In the genomic region with DNA sequence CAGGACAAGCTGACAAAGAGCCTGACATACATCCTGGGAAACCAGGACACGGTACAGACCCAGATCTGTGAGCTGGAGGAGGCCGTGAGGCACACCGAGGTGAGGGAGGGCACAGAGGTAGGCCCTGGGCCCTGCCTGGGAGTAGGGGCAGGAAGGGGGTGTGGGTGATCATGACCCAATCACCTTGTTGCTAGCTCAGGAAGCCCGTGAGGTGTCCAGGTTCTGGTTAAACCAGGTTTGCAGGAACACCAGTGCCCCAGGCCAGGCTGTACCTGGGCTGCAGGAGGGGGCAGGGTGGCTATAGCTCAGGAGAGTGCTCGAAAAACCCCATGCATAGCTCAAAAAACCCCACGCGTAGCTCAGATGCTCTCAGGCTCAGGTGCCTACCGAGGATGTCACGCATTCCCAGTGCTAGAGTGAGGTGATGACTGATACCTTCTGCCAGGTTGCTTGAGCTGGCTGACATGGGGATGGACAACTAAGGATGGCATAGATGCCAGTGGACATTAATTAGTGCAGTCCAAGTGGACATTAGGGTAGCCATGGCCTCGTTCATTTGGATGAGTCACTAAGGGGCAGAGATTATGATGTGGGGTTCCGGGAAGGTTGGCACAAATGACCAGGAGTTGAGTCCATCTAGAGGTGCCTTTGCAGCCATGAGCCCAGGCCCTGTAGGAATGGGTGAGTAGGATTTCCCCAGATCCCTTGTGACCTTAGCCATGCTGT, we compare ENCODE assay signal across 9 cellular contexts. TPM values are rescaled to one million over a fixed set of nuclear protein-coding genes. Genes with fewer than 3 reads are reported as not detected.
DNase-seq lines count a peak whose midpoint lies in the region; ATAC-seq, FAIRE-seq and TF ChIP-seq lines count a peak whose summit lies in the region.
"Had no signal": no experiment of that assay in that cellular context is flagged by ENCODE, and none has a peak within 500 bp of the region (broad histone marks: within the 10 kb centered on the region; RNA-seq: fewer than 3 reads in every experiment).

No MANE protein-coding gene starts in this region.

- no peak overlapping the region for H2BK5ac ChIP-seq in trophoblast cell (ENCODE audit: low read depth, low read length, poor library complexity)

- no peak overlapping the region for H2BK12ac ChIP-seq in trophoblast cell (ENCODE audit: low read length)

- no peak overlapping the region for H3K27ac ChIP-seq in endodermal cell (ENCODE audit: low read depth, low read length)
- H3K27ac ChIP-seq in trophoblast cell (ENCODE audit: low read depth, low read length), result no peak overlapping the region

- H3K4me3 ChIP-seq in Loucy (ENCODE audit: low read length, poor library complexity, severe bottlenecking) (peak overlapping the region; percentile 32), endodermal cell (ENCODE audit: low read length) (no peak overlapping the region), trophoblast cell (ENCODE audit: low read depth, low read length) (no peak overlapping the region)

- no peak overlapping the region for H4K91ac ChIP-seq in trophoblast cell (ENCODE audit: low read depth, low read length)

- no peaks in the 10 kb centered on the region for H3K9me2 ChIP-seq in Loucy (replicated peaks; ENCODE audit: low read depth, low read length)

- FAIRE-seq in GM12891 (lab: Jason Lieb, UNC), result no peak

- no peak for ATAC-seq in HG03378 (IDR thresholded peaks at IDR 0.05; ENCODE audit: unreplicated experiment)
- no peak for ATAC-seq in natural killer cell treated with Interleukin-12 subunit alpha and Interleukin-12 subunit beta and Interleukin-15 and Interleukin-18, amount 100 ng/mL, for 72 hours

- H3K27me3 ChIP-seq in Loucy (ENCODE audit: insufficient read depth, low read length, poor library complexity, severe bottlenecking) (no peaks in the 10 kb centered on the region), endodermal cell (ENCODE audit: control insufficient read depth, insufficient read depth, low read length, poor library complexity, severe bottlenecking) (no peaks in the 10 kb centered on the region), trophoblast cell (ENCODE audit: insufficient read depth, low read length) (no peaks in the 10 kb centered on the region)

- no peak for TF ChIP-seq POLR2A in GM12891 (IDR thresholded peaks at IDR 0.05; ENCODE audit: low read depth, low read length)

- H3K36me3 ChIP-seq in Loucy (ENCODE audit: insufficient read depth, low read length) (no peaks in the 10 kb centered on the region), endodermal cell (ENCODE audit: control insufficient read depth, insufficient read depth, low read length) (peaks cover 17% of the 10 kb centered on the region), trophoblast cell (ENCODE audit: control insufficient read depth in 1 of 2, insufficient read depth in 2 of 2, low read length in 2 of 2) (no peaks in the 10 kb centered on the region)

- H3K36me3 Mint-ChIP-seq in endodermal cell (ENCODE audit: low read depth), result peaks cover 7% of the 10 kb centered on the region
- H3K36me3 Mint-ChIP-seq in natural killer cell treated with Interleukin-12 subunit alpha and Interleukin-12 subunit beta and Interleukin-15 and Interleukin-18, amount 100 ng/mL, for 72 hours, result peaks cover 2% of the 10 kb centered on the region

- H4K20me1 ChIP-seq in Loucy (ENCODE audit: insufficient read depth, low read length, poor library complexity, severe bottlenecking), result no peaks in the 10 kb centered on the region

- peaks cover 21% of the 10 kb centered on the region for H3K4me1 ChIP-seq in Loucy (ENCODE audit: insufficient read depth, low read length, poor library complexity, severe bottlenecking)
- no peaks in the 10 kb centered on the region for H3K4me1 ChIP-seq in endodermal cell (ENCODE audit: control insufficient read depth, insufficient read depth, low read length)
- H3K4me1 ChIP-seq in trophoblast cell (ENCODE audit: control insufficient read depth in 1 of 2, insufficient read depth in 2 of 2, low read length in 2 of 2), result peaks cover 9 to 14% of the 10 kb centered on the region in 2 experiments

- 88 to 98% methylated on average over 10 to 11 of the region's 11 CpGs for WGBS in endodermal cell (ENCODE audit: insufficient coverage in 1 of 2, insufficient read length in 1 of 2), 2 experiments
- no CpG with 5 or more reads among the region's 11 CpGs for WGBS in trophoblast cell (ENCODE audit: extremely low coverage, insufficient coverage, insufficient read length)

- H2BK120ac ChIP-seq in trophoblast cell (ENCODE audit: insufficient read depth, low read length, poor library complexity), result no peak overlapping the region

- H3K23ac ChIP-seq in trophoblast cell (ENCODE audit: low read length), result no peak overlapping the region

- no peaks in the 10 kb centered on the region for H3K9me3 Mint-ChIP-seq in endodermal cell
- H3K9me3 Mint-ChIP-seq in natural killer cell treated with Interleukin-12 subunit alpha and Interleukin-12 subunit beta and Interleukin-15 and Interleukin-18, amount 100 ng/mL, for 72 hours, result no peaks in the 10 kb centered on the region
- H3K9me3 Mint-ChIP-seq: activated naive CD4-positive, alpha-beta T cell treated with anti-CD3 and anti-CD28 coated beads for 36 hours had no signal

- H3K18ac ChIP-seq in trophoblast cell (ENCODE audit: low read length), result no peak overlapping the region

- H3K79me2 ChIP-seq in Loucy (ENCODE audit: insufficient read depth, low read length) (peaks cover 3% of the 10 kb centered on the region), trophoblast cell (ENCODE audit: control insufficient read depth, insufficient read depth, low read length, poor library complexity) (peaks cover 5% of the 10 kb centered on the region)

- H2AFZ ChIP-seq in Loucy (ENCODE audit: low read length) (peak overlapping the region; percentile 14; the same call in 1 of the 2 replicates), trophoblast cell (ENCODE audit: insufficient read depth, low read length, poor library complexity) (no peak overlapping the region)

- H3F3A ChIP-seq in Loucy (ENCODE audit: low read depth), result peaks cover 5% of the 10 kb centered on the region

- H3K14ac ChIP-seq in trophoblast cell (ENCODE audit: low read length), result no peak overlapping the region

- H3K4ac ChIP-seq in trophoblast cell (ENCODE audit: low read depth, low read length), result no peak overlapping the region

- H3K27ac Mint-ChIP-seq in endodermal cell, result no peak overlapping the region
- H3K27ac Mint-ChIP-seq in natural killer cell treated with Interleukin-12 subunit alpha and Interleukin-12 subunit beta and Interleukin-15 and Interleukin-18, amount 100 ng/mL, for 72 hours, result no peak overlapping the region
- H3K27ac Mint-ChIP-seq: activated naive CD4-positive, alpha-beta T cell treated with anti-CD3 and anti-CD28 coated beads for 36 hours had no signal

- no peak overlapping the region for H4K12ac ChIP-seq in trophoblast cell (ENCODE audit: low read depth, low read length)

- H3K9ac ChIP-seq in Loucy (ENCODE audit: low read depth, low read length, poor library complexity, severe bottlenecking) (peak overlapping the region; percentile 37), endodermal cell (ENCODE audit: extremely low read depth, low read length, poor library complexity, severe bottlenecking) (no peak overlapping the region), trophoblast cell (ENCODE audit: low read length) (no peak overlapping the region)

- TF ChIP-seq CTCF in Loucy (conservative IDR thresholded peaks at IDR 0.05; ENCODE audit: low read length) (no peak), endodermal cell (conservative IDR thresholded peaks at IDR 0.05) (no peak)

- H3K4me3 Mint-ChIP-seq in endodermal cell, result no peak overlapping the region
- H3K4me3 Mint-ChIP-seq in natural killer cell treated with Interleukin-12 subunit alpha and Interleukin-12 subunit beta and Interleukin-15 and Interleukin-18, amount 100 ng/mL, for 72 hours, result no peak overlapping the region
- H3K4me3 Mint-ChIP-seq: activated naive CD4-positive, alpha-beta T cell treated with anti-CD3 and anti-CD28 coated beads for 36 hours had no signal

- H3K27me3 Mint-ChIP-seq in endodermal cell (ENCODE audit: insufficient read depth), result peaks cover 15% of the 10 kb centered on the region
- H3K27me3 Mint-ChIP-seq in natural killer cell treated with Interleukin-12 subunit alpha and Interleukin-12 subunit beta and Interleukin-15 and Interleukin-18, amount 100 ng/mL, for 72 hours, result no peaks in the 10 kb centered on the region

- H3K4me2 ChIP-seq in Loucy (ENCODE audit: low read depth, low read length, poor library complexity, severe bottlenecking) (peak overlapping the region; percentile 92), trophoblast cell (ENCODE audit: low read length) (peak overlapping the region; percentile 1)

- no peak overlapping the region for H4K8ac ChIP-seq in trophoblast cell (ENCODE audit: low read depth, low read length)

- DNase-seq in GM12891 (ENCODE audit: insufficient read length, low spot score), result peak; percentile 27
- DNase-seq in endodermal cell, result peak; percentile 33
- peak; percentile 65 to 80 for DNase-seq in trophoblast cell
- no peak for DNase-seq in stimulated activated CD4-positive, alpha-beta T cell treated with anti-CD3 and anti-CD28 coated beads, Interleukin-1b, Interleukin-23, amount 100 ng/mL, for 48 hours
- DNase-seq in natural killer cell treated with Interleukin-12 subunit alpha and Interleukin-12 subunit beta and Interleukin-15 and Interleukin-18, amount 100 ng/mL, for 72 hours (ENCODE audit: low spot score), result no peak
- DNase-seq: cortex of kidney had no signal

- peaks cover 5% of the 10 kb centered on the region for H3K79me1 ChIP-seq in trophoblast cell (ENCODE audit: low read length)

- H3K4me1 Mint-ChIP-seq in endodermal cell, result peaks cover 10% of the 10 kb centered on the region
- H3K4me1 Mint-ChIP-seq in natural killer cell treated with Interleukin-12 subunit alpha and Interleukin-12 subunit beta and Interleukin-15 and Interleukin-18, amount 100 ng/mL, for 72 hours (ENCODE audit: low read depth in 2 of 2), result peaks cover 26 to 30% of the 10 kb centered on the region in 2 donors

- no peak overlapping the region for H2AK5ac ChIP-seq in trophoblast cell (ENCODE audit: low read length)

- H3K9me3 ChIP-seq in Loucy (ENCODE audit: insufficient read depth, low read depth, low read length) (no peaks in the 10 kb centered on the region), endodermal cell (ENCODE audit: control insufficient read depth, low read length) (no peaks in the 10 kb centered on the region), trophoblast cell (ENCODE audit: insufficient read depth, low read depth, low read length) (no peaks in the 10 kb centered on the region)

RNA-seq across cellular contexts. Expression of gene TRIM46, which starts 3.7 kb away (rescaled TPM):
- 0.50 TPM for polyA plus RNA-seq in GM12891 (2012; ENCODE audit: low read depth, missing spikeins)
- 1 to 10 TPM; 5.1 to 7.1 TPM for total RNA-seq in endodermal cell
- polyA plus RNA-seq in endodermal cell (2013, experiment 1 of 2), result 9.8 TPM
- polyA plus RNA-seq in endodermal cell (2013, experiment 2 of 2), result 9.5 TPM
- polyA plus RNA-seq in trophoblast cell (2013), result 0.81 and 0.85 TPM in 2 replicates
- 1 to 10 TPM; 3.6 to 9.3 TPM for total RNA-seq in natural killer cell treated with Interleukin-12 subunit alpha and Interleukin-12 subunit beta and Interleukin-15 and Interleukin-18, amount 100 ng/mL, for 72 hours

RNA-seq across cellular contexts. Expression of gene KRTCAP2, which starts 4.3 kb away (rescaled TPM):
- 104 TPM for polyA plus RNA-seq in GM12891 (2012; ENCODE audit: low read depth, missing spikeins)
- 100 to 1,000 TPM; 143 to 152 TPM for total RNA-seq in endodermal cell
- 161 TPM for polyA plus RNA-seq in endodermal cell (2013, experiment 1 of 2)
- 154 TPM for polyA plus RNA-seq in endodermal cell (2013, experiment 2 of 2)
- polyA plus RNA-seq in trophoblast cell (2013), result 237 TPM in 2 replicates
- total RNA-seq in natural killer cell treated with Interleukin-12 subunit alpha and Interleukin-12 subunit beta and Interleukin-15 and Interleukin-18, amount 100 ng/mL, for 72 hours, result 100 to 1,000 TPM; 149 to 223 TPM

RNA-seq across cellular contexts. Expression of gene THBS3, which starts 30.3 kb away (rescaled TPM):
- polyA plus RNA-seq in GM12891 (2012; ENCODE audit: low read depth, missing spikeins), result 2.8 TPM
- 10 to 100 TPM; 17.6 to 27.9 TPM for total RNA-seq in endodermal cell
- polyA plus RNA-seq in endodermal cell (2013, experiment 1 of 2), result 80.6 TPM
- 67.8 TPM for polyA plus RNA-seq in endodermal cell (2013, experiment 2 of 2)
- 59.1 and 60.6 TPM in 2 replicates for polyA plus RNA-seq in trophoblast cell (2013)
- total RNA-seq in natural killer cell treated with Interleukin-12 subunit alpha and Interleukin-12 subunit beta and Interleukin-15 and Interleukin-18, amount 100 ng/mL, for 72 hours, result 1 to 10 TPM; 4.1 to 9.4 TPM

RNA-seq across cellular contexts. Expression of gene MTX1, which starts 31.1 kb away (rescaled TPM):
- polyA plus RNA-seq in GM12891 (2012; ENCODE audit: low read depth, missing spikeins), result 43.0 TPM
- total RNA-seq in endodermal cell, result 10 to 100 TPM; 47.3 to 63.2 TPM
- polyA plus RNA-seq in endodermal cell (2013, experiment 1 of 2), result 43.6 TPM
- 43.3 TPM for polyA plus RNA-seq in endodermal cell (2013, experiment 2 of 2)
- 39.6 and 40.4 TPM in 2 replicates for polyA plus RNA-seq in trophoblast cell (2013)
- total RNA-seq in natural killer cell treated with Interleukin-12 subunit alpha and Interleukin-12 subunit beta and Interleukin-15 and Interleukin-18, amount 100 ng/mL, for 72 hours, result 10 to 100 TPM; 42.6 to 53.0 TPM

RNA-seq across cellular contexts. Expression of gene DPM3, which starts 37.0 kb away (rescaled TPM):
- polyA plus RNA-seq in GM12891 (2012; ENCODE audit: low read depth, missing spikeins), result 60.7 TPM
- total RNA-seq in endodermal cell, result 10 to 100 TPM; 48.8 to 73.4 TPM
- polyA plus RNA-seq in endodermal cell (2013, experiment 1 of 2), result 89.8 TPM
- polyA plus RNA-seq in endodermal cell (2013, experiment 2 of 2), result 83.0 TPM
- 143 and 148 TPM in 2 replicates for polyA plus RNA-seq in trophoblast cell (2013)
- 10 to 100 TPM; 26.0 to 31.1 TPM for total RNA-seq in natural killer cell treated with Interleukin-12 subunit alpha and Interleukin-12 subunit beta and Interleukin-15 and Interleukin-18, amount 100 ng/mL, for 72 hours

Comparison
In these comparisons a context has a peak if more than half of its experiments do, and no peak if none do; other contexts are left out.
1. DNase-seq: peak in GM12891 (single experiment), endodermal cell (single experiment) and trophoblast cell (2 of 2); none in stimulated activated CD4-positive, alpha-beta T cell treated with anti-CD3 and anti-CD28 coated beads, Interleukin-1b, Interleukin-23, amount 100 ng/mL, for 48 hours (single experiment) and natural killer cell treated with Interleukin-12 subunit alpha and Interleukin-12 subunit beta and Interleukin-15 and Interleukin-18, amount 100 ng/mL, for 72 hours (single experiment).